In genomic region chr1:65429806-65430205, GRCh38 we compare ENCODE assay signal across 10 cellular contexts. TPM values are rescaled to one million over a fixed set of nuclear protein-coding genes. Genes with fewer than 3 reads are reported as not detected.
A peak's percentile ranks its signal among the peaks of the same experiment; 100 is the strongest.
DNase-seq lines count a peak whose midpoint lies in the region; ATAC-seq and TF ChIP-seq lines count a peak whose summit lies in the region.
"Had no signal": no experiment of that assay in that cellular context is flagged by ENCODE, and none has a peak within 500 bp of the region (broad histone marks: within the 10 kb centered on the region; RNA-seq: fewer than 3 reads in every experiment).

No MANE protein-coding gene starts in this region.

- H3K4me1 Mint-ChIP-seq in chondrocyte (ENCODE audit: low read depth), result peaks cover 54% of the 10 kb centered on the region
- H3K4me1 Mint-ChIP-seq in stimulated activated memory B cell treated with anti-CD40 and anti-IgM and Interleukin-4, amounts not matched to agents 10 μg/mL and 1 μg/mL and 100 μg/mL, for 72 hours, result peaks cover 7% of the 10 kb centered on the region
- H3K4me1 Mint-ChIP-seq in stimulated activated naive CD8-positive, alpha-beta T cell treated with anti-CD3 and anti-CD28 coated beads, Interleukin-15, amount 100 ng/mL, for 72 hours, result peaks cover 5% of the 10 kb centered on the region

- H3K4me3 Mint-ChIP-seq in chondrocyte (ENCODE audit: unreplicated experiment), result peak overlapping the region; percentile 33
- no peak overlapping the region for H3K4me3 Mint-ChIP-seq in stimulated activated memory B cell treated with anti-CD40 and anti-IgM and Interleukin-4, amounts not matched to agents 10 μg/mL and 1 μg/mL and 100 μg/mL, for 72 hours
- no peak overlapping the region for H3K4me3 Mint-ChIP-seq in stimulated activated naive CD8-positive, alpha-beta T cell treated with anti-CD3 and anti-CD28 coated beads, Interleukin-15, amount 100 ng/mL, for 72 hours

- TF ChIP-seq POLR2A in right lobe of liver (IDR thresholded peaks at IDR 0.05) (no peak), vagina (IDR thresholded peaks at IDR 0.05) (no peak)

- DNase-seq in cardiac muscle cell (ENCODE audit: low read depth in 1 of 2, low spot score in 1 of 2), result peak in 1 of 2 donors; percentile 91
- no peak for DNase-seq in cardiac septum (ENCODE audit: low spot score)
- DNase-seq in chondrocyte (ENCODE audit: low spot score), result no peak
- DNase-seq in right lobe of liver, result no peak
- no peak for DNase-seq in vagina (ENCODE audit: extremely low spot score in 2 of 2)
- no peak for DNase-seq in stimulated activated naive CD8-positive, alpha-beta T cell treated with anti-CD3 and anti-CD28 coated beads, Interleukin-15, amount 100 ng/mL, for 72 hours
- DNase-seq: NCI-H146, T-helper 9 cell had no signal

- no peaks in the 10 kb centered on the region for H3K9me3 ChIP-seq in cardiac muscle cell (ENCODE audit: low read depth)
- peaks cover 0 to 2% (median 0%) of the 10 kb centered on the region in 4 donors for H3K9me3 ChIP-seq in right lobe of liver
- H3K9me3 ChIP-seq in vagina, result no peaks in the 10 kb centered on the region

- no peak for TF ChIP-seq CTCF in cardiac muscle cell (IDR thresholded peaks at IDR 0.05; ENCODE audit: low read depth, low read length)
- no peak for TF ChIP-seq CTCF in chondrocyte (IDR thresholded peaks at IDR 0.05)
- TF ChIP-seq CTCF in right lobe of liver (IDR thresholded peaks at IDR 0.05), result no peak
- no peak for TF ChIP-seq CTCF in vagina (IDR thresholded peaks at IDR 0.05)

- H3K27me3 ChIP-seq in cardiac muscle cell, result no peaks in the 10 kb centered on the region
- H3K27me3 ChIP-seq in right lobe of liver, result no peaks in the 10 kb centered on the region
- H3K27me3 ChIP-seq in vagina, result no peaks in the 10 kb centered on the region

- no peak overlapping the region for H3K4me3 ChIP-seq in cardiac muscle cell
- H3K4me3 ChIP-seq in right lobe of liver, result no peak overlapping the region
- no peak overlapping the region for H3K4me3 ChIP-seq in vagina

- ATAC-seq in right lobe of liver (peak in 3 of 4 donors; percentile 42 to 71 (median 44)), HG03045 (IDR thresholded peaks at IDR 0.05; ENCODE audit: unreplicated experiment) (no peak)
- ATAC-seq in stimulated activated memory B cell treated with anti-CD40 and anti-IgM and Interleukin-4, amounts not matched to agents 10 μg/mL and 1 μg/mL and 100 μg/mL, for 72 hours, result no peak
- no peak for ATAC-seq in stimulated activated naive CD8-positive, alpha-beta T cell treated with anti-CD3 and anti-CD28 coated beads, Interleukin-15, amount 100 ng/mL, for 72 hours

- intact Hi-C loops in cardiac septum (cut with DNase I), result loop anchor here (2.0 kb wide), 1 partner anchor 257 kb away; no protein-coding TSS in a partner anchor
- intact Hi-C loops in right lobe of liver (cut with DNase I), result loop anchor here in 1 of 2 donors (10.0 kb wide), 1 partner anchor 255 kb away; no protein-coding TSS in a partner anchor
- intact Hi-C loops in vagina (cut with DNase I), result loop anchor here (10.0 kb wide), 1 partner anchor 255 kb away; no protein-coding TSS in a partner anchor

- H3K4me1 ChIP-seq in cardiac muscle cell (ENCODE audit: low read depth) (no peaks in the 10 kb centered on the region), right lobe of liver (no peaks in the 10 kb centered on the region), vagina (peaks cover 12% of the 10 kb centered on the region)

- H3K27ac Mint-ChIP-seq in chondrocyte (ENCODE audit: unreplicated experiment), result peak overlapping the region; percentile 81
- H3K27ac Mint-ChIP-seq in stimulated activated memory B cell treated with anti-CD40 and anti-IgM and Interleukin-4, amounts not matched to agents 10 μg/mL and 1 μg/mL and 100 μg/mL, for 72 hours, result no peak overlapping the region
- no peak overlapping the region for H3K27ac Mint-ChIP-seq in stimulated activated naive CD8-positive, alpha-beta T cell treated with anti-CD3 and anti-CD28 coated beads, Interleukin-15, amount 100 ng/mL, for 72 hours

- H3K27ac ChIP-seq in cardiac muscle cell (peak overlapping the region; percentile 13), right lobe of liver (peak overlapping the region in 1 of 3 donors; percentile 60), vagina (peak overlapping the region; percentile 12)

- no peaks in the 10 kb centered on the region for H3K27me3 Mint-ChIP-seq in chondrocyte (ENCODE audit: low read depth)
- no peaks in the 10 kb centered on the region for H3K27me3 Mint-ChIP-seq in stimulated activated memory B cell treated with anti-CD40 and anti-IgM and Interleukin-4, amounts not matched to agents 10 μg/mL and 1 μg/mL and 100 μg/mL, for 72 hours
- no peaks in the 10 kb centered on the region for H3K27me3 Mint-ChIP-seq in stimulated activated naive CD8-positive, alpha-beta T cell treated with anti-CD3 and anti-CD28 coated beads, Interleukin-15, amount 100 ng/mL, for 72 hours

- H3K9me3 Mint-ChIP-seq in chondrocyte (ENCODE audit: low read depth), result no peaks in the 10 kb centered on the region
- no peaks in the 10 kb centered on the region for H3K9me3 Mint-ChIP-seq in stimulated activated memory B cell treated with anti-CD40 and anti-IgM and Interleukin-4, amounts not matched to agents 10 μg/mL and 1 μg/mL and 100 μg/mL, for 72 hours
- no peaks in the 10 kb centered on the region for H3K9me3 Mint-ChIP-seq in stimulated activated naive CD8-positive, alpha-beta T cell treated with anti-CD3 and anti-CD28 coated beads, Interleukin-15, amount 100 ng/mL, for 72 hours

- peaks cover 15% of the 10 kb centered on the region for H3K36me3 ChIP-seq in cardiac muscle cell
- H3K36me3 ChIP-seq in right lobe of liver, result peaks cover 0 to 59% (median 11%) of the 10 kb centered on the region in 4 donors
- H3K36me3 ChIP-seq in vagina, result peaks cover 0 to 51% of the 10 kb centered on the region in 2 donors

- 49% methylated on average over 7 of the region's 7 CpGs for WGBS in right lobe of liver (ENCODE audit: insufficient coverage, low coverage, low lambda C conversion rate, missing lambda C conversion rate)

- H3K36me3 Mint-ChIP-seq in chondrocyte (ENCODE audit: low read depth), result peaks cover 23% of the 10 kb centered on the region
- peaks cover 39% of the 10 kb centered on the region for H3K36me3 Mint-ChIP-seq in stimulated activated memory B cell treated with anti-CD40 and anti-IgM and Interleukin-4, amounts not matched to agents 10 μg/mL and 1 μg/mL and 100 μg/mL, for 72 hours

RNA-seq across cellular contexts. Expression of gene LEPR, which starts 9.3 kb away (rescaled TPM):
- total RNA-seq in cardiac muscle cell (4.3 and 10.2 TPM in 2 replicates), cardiac septum (8.0 TPM), chondrocyte (5.4 to 5.9 TPM (median 5.8 TPM) in 3 replicates), right lobe of liver (100 to 1,000 TPM in 2 of 6 experiments, 10 to 100 TPM in 4; 26.8 to 264 (median 57.1) TPM), vagina (16.2 TPM)
- 5.5 and 13.6 TPM in 2 replicates for polyA plus RNA-seq in cardiac muscle cell

RNA-seq across cellular contexts. Expression of gene LEPROT, which starts 9.3 kb away (rescaled TPM):
- total RNA-seq in cardiac muscle cell (33.7 and 43.3 TPM in 2 replicates), cardiac septum (54.9 TPM), chondrocyte (117 to 128 TPM (median 121 TPM) in 3 replicates), right lobe of liver (10 to 100 TPM; 26.6 to 50.2 (median 37.5) TPM), vagina (37.8 TPM)
- 57.7 and 70.6 TPM in 2 replicates for polyA plus RNA-seq in cardiac muscle cell

Comparison
In these comparisons a context has a peak if more than half of its experiments do, and no peak if none do; other contexts are left out.
1. ATAC-seq: peak in right lobe of liver (3 of 4); none in HG03045 (single experiment), stimulated activated memory B cell treated with anti-CD40 and anti-IgM and Interleukin-4, amounts not matched to agents 10 μg/mL and 1 μg/mL and 100 μg/mL, for 72 hours (single experiment) and stimulated activated naive CD8-positive, alpha-beta T cell treated with anti-CD3 and anti-CD28 coated beads, Interleukin-15, amount 100 ng/mL, for 72 hours (single experiment).